In genomic region chr12:4997939-4998338, GRCh38 we compare ENCODE assay signal across 10 cellular contexts. TPM values are rescaled to one million over a fixed set of nuclear protein-coding genes. Genes with fewer than 3 reads are reported as not detected.
DNase-seq lines count a peak whose midpoint lies in the region; ATAC-seq and TF ChIP-seq lines count a peak whose summit lies in the region.
"Had no signal": no experiment of that assay in that cellular context is flagged by ENCODE, and none has a peak within 500 bp of the region (broad histone marks: within the 10 kb centered on the region; RNA-seq: fewer than 3 reads in every experiment).

No MANE protein-coding gene starts in this region.

- CTCF ChIA-PET in HEK293 (lab: Yijun Ruan, JAX) = interaction anchor here (0.7 to 10.5 kb wide), 3 partner anchors 25 to 142 kb away, joined by 3 to 185 read pairs (median 3); no protein-coding TSS in a partner anchor

- peaks cover 4% of the 10 kb centered on the region for H3K27me3 ChIP-seq in adrenal gland
- peaks cover 0 to 16% (median 3%) of the 10 kb centered on the region in 3 donors for H3K27me3 ChIP-seq in skeletal muscle tissue (ENCODE audit: control insufficient read depth in 3 of 3, insufficient read depth in 3 of 3, low read length in 3 of 3)
- H3K27me3 ChIP-seq in esophagus muscularis mucosa = peaks cover 0 to 7% (median 0%) of the 10 kb centered on the region in 4 donors

- no peak overlapping the region for H3K4me3 ChIP-seq in HEK293 (ENCODE audit: low read depth, low read length)
- no peak overlapping the region for H3K4me3 ChIP-seq in adrenal gland
- peak overlapping the region in 1 of 3 donors; percentile 22 for H3K4me3 ChIP-seq in skeletal muscle tissue (ENCODE audit: low read length in 3 of 3)
- no peak overlapping the region for H3K4me3 ChIP-seq in esophagus muscularis mucosa
- H3K4me3 ChIP-seq: GM12878 had no signal

- TF ChIP-seq POLR2A in adrenal gland (IDR thresholded peaks at IDR 0.05) = no peak
- TF ChIP-seq POLR2A in esophagus muscularis mucosa (IDR thresholded peaks at IDR 0.05; ENCODE audit: low read depth) = no peak

- ATAC-seq in HG02759 (IDR thresholded peaks at IDR 0.05; ENCODE audit: unreplicated experiment) = no peak
- ATAC-seq: GM12878 had no signal

- H3K27ac ChIP-seq in HEK293 (ENCODE audit: extremely low read depth, low read depth, low read length) (no peak overlapping the region), adrenal gland (no peak overlapping the region), skeletal muscle tissue (ENCODE audit: low read depth, low read length) (peak overlapping the region; percentile 81), esophagus muscularis mucosa (replicated peaks in 1 of 4) (peak overlapping the region in 1 of 4 donors; percentile 21)

- H3K36me3 ChIP-seq in HEK293 (ENCODE audit: control insufficient read depth in 2 of 2, insufficient read depth in 1 of 2, low read length in 2 of 2) (no peaks in the 10 kb centered on the region), adrenal gland (replicated peaks in 1 of 2) (no peaks in the 10 kb centered on the region), skeletal muscle tissue (ENCODE audit: control insufficient read depth in 3 of 3, insufficient read depth in 3 of 3, low read length in 3 of 3) (no peaks in the 10 kb centered on the region), esophagus muscularis mucosa (no peaks in the 10 kb centered on the region)

- H3K9me3 ChIP-seq in HEK293 (ENCODE audit: control insufficient read depth, insufficient read depth, low read depth, low read length) = no peaks in the 10 kb centered on the region
- no peaks in the 10 kb centered on the region for H3K9me3 ChIP-seq in adrenal gland (replicated peaks in 1 of 3)
- H3K9me3 ChIP-seq in skeletal muscle tissue (ENCODE audit: control insufficient read depth in 3 of 3, low read length in 3 of 3) = no peaks in the 10 kb centered on the region
- no peaks in the 10 kb centered on the region for H3K9me3 ChIP-seq in esophagus muscularis mucosa

- H3K9ac ChIP-seq in skeletal muscle tissue (ENCODE audit: low read depth in 1 of 3, low read length in 3 of 3) = peak overlapping the region in 2 of 3 donors; percentile 15 to 70

- peak in 5 of 7 donors; percentile 6 to 39 (median 21) for DNase-seq in adrenal gland
- DNase-seq in head of caudate nucleus = peak in 40 of 42 donors; percentile 20 to 92 (median 68)
- DNase-seq in HPDE6-E6E7 (ENCODE audit: extremely low spot score) = no peak
- DNase-seq in DMS79 (lab: John Stamatoyannopoulos, UW) = no peak
- no peak for DNase-seq in esophagus muscularis mucosa (ENCODE audit: extremely low spot score)
- DNase-seq: activated gamma-delta T cell treated with Interleukin-2 at 50 U/mL for 16 hours had no signal

- intact Hi-C loops in adrenal gland (cut with DNase I) (no loop called here), head of caudate nucleus (cut with DNase I) (no loop called here), esophagus muscularis mucosa (cut with DNase I) (no loop called here)

- H3K4me1 ChIP-seq in HEK293 (ENCODE audit: control insufficient read depth, insufficient read depth, low read length) (no peaks in the 10 kb centered on the region), adrenal gland (replicated peaks in 1 of 2) (no peaks in the 10 kb centered on the region), skeletal muscle tissue (ENCODE audit: control insufficient read depth in 3 of 3, insufficient read depth in 3 of 3, low read length in 3 of 3) (peaks cover 8 to 33% (median 21%) of the 10 kb centered on the region in 3 donors), esophagus muscularis mucosa (peaks cover 9 to 16% (median 14%) of the 10 kb centered on the region in 4 donors)

- no peak for TF ChIP-seq CTCF in HEK293 (tag by site-specific recombination; IDR thresholded peaks at IDR 0.05)
- no peak for TF ChIP-seq CTCF in adrenal gland (IDR thresholded peaks at IDR 0.05)
- TF ChIP-seq CTCF in esophagus muscularis mucosa (IDR thresholded peaks at IDR 0.05) = no peak

- POLR2A ChIA-PET in HEK293 (lab: Yijun Ruan, JAX) = interaction anchor here (0.9 kb wide), 1 partner anchor 142 kb away, joined by 3 read pairs; no protein-coding TSS in a partner anchor

- WGBS in adrenal gland, 4 donors = 48 to 52% (median 49%) methylated on average over 7 of the region's 7 CpGs
- WGBS in esophagus muscularis mucosa = 10% methylated on average over 7 of the region's 7 CpGs

- no peak for TF ChIP-seq EP300 in esophagus muscularis mucosa (IDR thresholded peaks at IDR 0.05)

TF ChIP-seq in HEK293, 187 proteins besides CTCF, POLR2A, EP300 and RAD21 (continues in another document):
- TF ChIP-seq ZNF843 (tag by site-specific recombination; IDR thresholded peaks at IDR 0.05) = no peak
- TF ChIP-seq SP7 (tag by site-specific recombination; IDR thresholded peaks at IDR 0.05) = peak; percentile 71
- peak; percentile 76 for TF ChIP-seq ZNF600 (tag by site-specific recombination; IDR thresholded peaks at IDR 0.05)
- no peak for TF ChIP-seq ZNF248 (tag by site-specific recombination; IDR thresholded peaks at IDR 0.05)
- TF ChIP-seq ZNF501 (tag by site-specific recombination; IDR thresholded peaks at IDR 0.05) = no peak
- TF ChIP-seq ZBTB48 (tag by site-specific recombination; IDR thresholded peaks at IDR 0.05) = 0 out of 2 replicates have a peak, but pooled peaks have one; percentile 53
- TF ChIP-seq ZNF366 (tag by site-specific recombination; conservative IDR thresholded peaks at IDR 0.05) = peak; percentile 86
- no peak for TF ChIP-seq ZNF354C (tag by site-specific recombination; IDR thresholded peaks at IDR 0.05; ENCODE audit: borderline replicate concordance, low read depth)
- TF ChIP-seq ZNF10 (tag by site-specific recombination; IDR thresholded peaks at IDR 0.05) = peak; percentile 25; the same call in 1 of the 2 replicates
- no peak for TF ChIP-seq ZNF223 (tag by site-specific recombination; IDR thresholded peaks at IDR 0.05)
- no peak for TF ChIP-seq ZNF112 (tag by site-specific recombination; IDR thresholded peaks at IDR 0.05)
- TF ChIP-seq, protein P1, sequence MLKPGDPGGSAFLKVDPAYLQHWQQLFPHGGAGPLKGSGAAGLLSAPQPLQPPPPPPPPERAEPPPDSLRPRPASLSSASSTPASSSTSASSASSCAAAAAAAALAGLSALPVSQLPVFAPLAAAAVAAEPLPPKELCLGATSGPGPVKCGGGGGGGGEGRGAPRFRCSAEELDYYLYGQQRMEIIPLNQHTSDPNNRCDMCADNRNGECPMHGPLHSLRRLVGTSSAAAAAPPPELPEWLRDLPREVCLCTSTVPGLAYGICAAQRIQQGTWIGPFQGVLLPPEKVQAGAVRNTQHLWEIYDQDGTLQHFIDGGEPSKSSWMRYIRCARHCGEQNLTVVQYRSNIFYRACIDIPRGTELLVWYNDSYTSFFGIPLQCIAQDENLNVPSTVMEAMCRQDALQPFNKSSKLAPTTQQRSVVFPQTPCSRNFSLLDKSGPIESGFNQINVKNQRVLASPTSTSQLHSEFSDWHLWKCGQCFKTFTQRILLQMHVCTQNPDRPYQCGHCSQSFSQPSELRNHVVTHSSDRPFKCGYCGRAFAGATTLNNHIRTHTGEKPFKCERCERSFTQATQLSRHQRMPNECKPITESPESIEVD (tag by site-specific recombination; IDR thresholded peaks at IDR 0.05) = no peak
- TF ChIP-seq ZNF76 (tag by site-specific recombination; IDR thresholded peaks at IDR 0.05; ENCODE audit: borderline replicate concordance, low read depth) = no peak
- TF ChIP-seq ZNF19 (tag by site-specific recombination; IDR thresholded peaks at IDR 0.05; ENCODE audit: low read depth) = no peak
- no peak for TF ChIP-seq ZNF610 (tag by site-specific recombination; IDR thresholded peaks at IDR 0.05; ENCODE audit: borderline replicate concordance)
- no peak for TF ChIP-seq ZSCAN4 (tag by site-specific recombination; IDR thresholded peaks at IDR 0.05)
- TF ChIP-seq ZEB2 (tag by site-specific recombination; IDR thresholded peaks at IDR 0.05) = peak; percentile 72
- TF ChIP-seq ZNF558 (tag by site-specific recombination; IDR thresholded peaks at IDR 0.05) = peak; percentile 66; the same call in 1 of the 2 replicates
- no peak for TF ChIP-seq ZNF211 (tag by site-specific recombination; IDR thresholded peaks at IDR 0.05; ENCODE audit: low read depth)
- TF ChIP-seq ZNF37A (tag by site-specific recombination; IDR thresholded peaks at IDR 0.05) = no peak
- TF ChIP-seq ZNF335 (tag by site-specific recombination; conservative IDR thresholded peaks at IDR 0.05) = no peak; the same call in none of the 2 replicates
- TF ChIP-seq ZNF157 (tag by site-specific recombination; IDR thresholded peaks at IDR 0.05) = no peak
- no peak for TF ChIP-seq ZNF658 (tag by site-specific recombination; IDR thresholded peaks at IDR 0.05)
- no peak for TF ChIP-seq ZNF654 (tag by site-specific recombination; IDR thresholded peaks at IDR 0.05; ENCODE audit: low read depth)
- TF ChIP-seq, protein P2, sequence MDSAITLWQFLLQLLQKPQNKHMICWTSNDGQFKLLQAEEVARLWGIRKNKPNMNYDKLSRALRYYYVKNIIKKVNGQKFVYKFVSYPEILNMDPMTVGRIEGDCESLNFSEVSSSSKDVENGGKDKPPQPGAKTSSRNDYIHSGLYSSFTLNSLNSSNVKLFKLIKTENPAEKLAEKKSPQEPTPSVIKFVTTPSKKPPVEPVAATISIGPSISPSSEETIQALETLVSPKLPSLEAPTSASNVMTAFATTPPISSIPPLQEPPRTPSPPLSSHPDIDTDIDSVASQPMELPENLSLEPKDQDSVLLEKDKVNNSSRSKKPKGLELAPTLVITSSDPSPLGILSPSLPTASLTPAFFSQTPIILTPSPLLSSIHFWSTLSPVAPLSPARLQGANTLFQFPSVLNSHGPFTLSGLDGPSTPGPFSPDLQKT (IDR thresholded peaks at IDR 0.05; ENCODE audit: borderline replicate concordance, low read depth, low read length) = no peak
- peak; percentile 71 for TF ChIP-seq ZNF629 (tag by site-specific recombination; IDR thresholded peaks at IDR 0.05)
- TF ChIP-seq ZSCAN23 (tag by site-specific recombination; IDR thresholded peaks at IDR 0.05) = 0 out of 2 replicates have a peak, but pooled peaks have one; percentile 17
- no peak for TF ChIP-seq ZNF146 (tag by site-specific recombination; IDR thresholded peaks at IDR 0.05)

RNA-seq across cellular contexts. Expression of gene KCNA5, which starts 45.7 kb away (rescaled TPM):
- total RNA-seq in adrenal gland (under 1 TPM in 4 of 8 donors, not detected in 4; 0.07 to 0.23 (median 0.13) TPM), skeletal muscle tissue (3.7 TPM), esophagus muscularis mucosa (1 to 10 TPM; 1.2 to 5.9 (median 2.2) TPM)
- polyA plus RNA-seq in adrenal gland = under 1 TPM; 0.32 to 0.98 (median 0.37) TPM

Comparison
In these comparisons a context has a peak if more than half of its experiments do, and no peak if none do; other contexts are left out.
1. DNase-seq: peak in adrenal gland (5 of 7) and head of caudate nucleus (40 of 42); none in HPDE6-E6E7 (single experiment), DMS79 (single experiment) and esophagus muscularis mucosa (single experiment).